Comparison of ENCODE assay signal across 2 cellular contexts in genomic region chr5:115594343-115595047, GRCh38.
TF ChIP-seq lines count a peak whose summit lies in the region.

No MANE protein-coding gene starts in this region.

TF ChIP-seq in K562, 482 proteins besides CTCF, POLR2A, EP300 and RAD21:
- no peak for TF ChIP-seq ZNF445 (CRISPR knock-in tag; IDR thresholded peaks at IDR 0.05; ENCODE audit: low read depth)
- TF ChIP-seq EWSR1 (IDR thresholded peaks at IDR 0.05; ENCODE audit: borderline replicate concordance, low read depth, partially characterized antibody), result no peak
- peak; percentile 86 for TF ChIP-seq NFIC (IDR thresholded peaks at IDR 0.05)
- no peak for TF ChIP-seq ZNF23 (CRISPR knock-in tag; IDR thresholded peaks at IDR 0.05)
- TF ChIP-seq, protein P1, sequence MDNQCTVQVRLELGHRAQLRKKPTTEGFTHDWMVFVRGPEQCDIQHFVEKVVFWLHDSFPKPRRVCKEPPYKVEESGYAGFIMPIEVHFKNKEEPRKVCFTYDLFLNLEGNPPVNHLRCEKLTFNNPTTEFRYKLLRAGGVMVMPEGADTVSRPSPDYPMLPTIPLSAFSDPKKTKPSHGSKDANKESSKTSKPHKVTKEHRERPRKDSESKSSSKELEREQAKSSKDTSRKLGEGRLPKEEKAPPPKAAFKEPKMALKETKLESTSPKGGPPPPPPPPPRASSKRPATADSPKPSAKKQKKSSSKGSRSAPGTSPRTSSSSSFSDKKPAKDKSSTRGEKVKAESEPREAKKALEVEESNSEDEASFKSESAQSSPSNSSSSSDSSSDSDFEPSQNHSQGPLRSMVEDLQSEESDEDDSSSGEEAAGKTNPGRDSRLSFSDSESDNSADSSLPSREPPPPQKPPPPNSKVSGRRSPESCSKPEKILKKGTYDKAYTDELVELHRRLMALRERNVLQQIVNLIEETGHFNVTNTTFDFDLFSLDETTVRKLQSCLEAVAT (IDR thresholded peaks at IDR 0.05), result no peak
- TF ChIP-seq, protein P2, sequence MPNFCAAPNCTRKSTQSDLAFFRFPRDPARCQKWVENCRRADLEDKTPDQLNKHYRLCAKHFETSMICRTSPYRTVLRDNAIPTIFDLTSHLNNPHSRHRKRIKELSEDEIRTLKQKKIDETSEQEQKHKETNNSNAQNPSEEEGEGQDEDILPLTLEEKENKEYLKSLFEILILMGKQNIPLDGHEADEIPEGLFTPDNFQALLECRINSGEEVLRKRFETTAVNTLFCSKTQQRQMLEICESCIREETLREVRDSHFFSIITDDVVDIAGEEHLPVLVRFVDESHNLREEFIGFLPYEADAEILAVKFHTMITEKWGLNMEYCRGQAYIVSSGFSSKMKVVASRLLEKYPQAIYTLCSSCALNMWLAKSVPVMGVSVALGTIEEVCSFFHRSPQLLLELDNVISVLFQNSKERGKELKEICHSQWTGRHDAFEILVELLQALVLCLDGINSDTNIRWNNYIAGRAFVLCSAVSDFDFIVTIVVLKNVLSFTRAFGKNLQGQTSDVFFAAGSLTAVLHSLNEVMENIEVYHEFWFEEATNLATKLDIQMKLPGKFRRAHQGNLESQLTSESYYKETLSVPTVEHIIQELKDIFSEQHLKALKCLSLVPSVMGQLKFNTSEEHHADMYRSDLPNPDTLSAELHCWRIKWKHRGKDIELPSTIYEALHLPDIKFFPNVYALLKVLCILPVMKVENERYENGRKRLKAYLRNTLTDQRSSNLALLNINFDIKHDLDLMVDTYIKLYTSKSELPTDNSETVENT (CRISPR knock-in tag; IDR thresholded peaks at IDR 0.05), result no peak
- no peak for TF ChIP-seq ZNF282 (CRISPR knock-in tag; IDR thresholded peaks at IDR 0.05)
- no peak for TF ChIP-seq ZNF583 (CRISPR knock-in tag; IDR thresholded peaks at IDR 0.05)
- TF ChIP-seq NFIX (CRISPR knock-in tag; IDR thresholded peaks at IDR 0.05; ENCODE audit: low read depth), result peak; percentile 49; the same call in 1 of the 2 replicates
- TF ChIP-seq, protein P3, sequence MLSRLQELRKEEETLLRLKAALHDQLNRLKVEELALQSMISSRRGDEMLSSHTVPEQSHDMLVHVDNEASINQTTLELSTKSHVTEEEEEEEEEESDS (CRISPR knock-in tag; IDR thresholded peaks at IDR 0.05), result no peak
- TF ChIP-seq ZNF586 (CRISPR knock-in tag; conservative IDR thresholded peaks at IDR 0.05), result no peak
- no peak for TF ChIP-seq TCF3 (CRISPR knock-in tag; IDR thresholded peaks at IDR 0.05)

TF ChIP-seq in HepG2, 621 proteins besides CTCF, POLR2A, EP300 and RAD21:
- TF ChIP-seq SMARCC2 (IDR thresholded peaks at IDR 0.05), result no peak
- TF ChIP-seq POLR2AphosphoS2 (IDR thresholded peaks at IDR 0.05; ENCODE audit: low read depth, low read length), result no peak
- no peak for TF ChIP-seq GFI1 (CRISPR knock-in tag; IDR thresholded peaks at IDR 0.05; ENCODE audit: borderline replicate concordance)
- no peak for TF ChIP-seq NFE2L1 (CRISPR knock-in tag; IDR thresholded peaks at IDR 0.05; ENCODE audit: borderline replicate concordance)
- TF ChIP-seq ZFP62 (CRISPR knock-in tag; IDR thresholded peaks at IDR 0.05), result no peak
- no peak for TF ChIP-seq ZMYM3 (CRISPR knock-in tag; IDR thresholded peaks at IDR 0.05)
- TF ChIP-seq ZFP36L1 (CRISPR knock-in tag; IDR thresholded peaks at IDR 0.05), result no peak
- no peak for TF ChIP-seq ZNF564 (CRISPR knock-in tag; IDR thresholded peaks at IDR 0.05)
